8 cellular contexts compared by ENCODE assay signal in genomic region chr12:12081836-12082497, GRCh38. TPM values are rescaled to one million over a fixed set of nuclear protein-coding genes. Genes with fewer than 3 reads are reported as not detected.
DNase-seq lines count a peak whose midpoint lies in the region; ATAC-seq, FAIRE-seq and TF ChIP-seq lines count a peak whose summit lies in the region.

No MANE protein-coding gene starts in this region.

- DNase-seq in CD1c-positive myeloid dendritic cell (ENCODE audit: extremely low spot score), result peak; percentile 25
- peak; percentile 36 for DNase-seq in NCI-H2029 (lab: John Stamatoyannopoulos, UW)
- DNase-seq in astrocyte of the hippocampus (ENCODE audit: low read depth, low spot score), result peak; percentile 41
- no peak for DNase-seq in kidney
- no peak for DNase-seq in uterus

- no peaks in the 10 kb centered on the region for H3K27me3 ChIP-seq in uterus

- no peak for FAIRE-seq in kidney (lab: Jason Lieb, UNC)

- H3K4me3 ChIP-seq in kidney (ENCODE audit: low read length in 2 of 2) (no peak overlapping the region), uterus (no peak overlapping the region)

- TF ChIP-seq CTCF in kidney (IDR thresholded peaks at IDR 0.05; ENCODE audit: borderline replicate concordance, extremely low read depth, insufficient read depth), result peak; percentile 32
- TF ChIP-seq CTCF in uterus (IDR thresholded peaks at IDR 0.05), result peak in 3 of 4 experiments; percentile 22 to 52 (median 46)

- H3K9me3 ChIP-seq in kidney (ENCODE audit: control insufficient read depth in 1 of 2, low read length in 2 of 2), result no peaks in the 10 kb centered on the region
- H3K9me3 ChIP-seq in uterus, result no peaks in the 10 kb centered on the region

- no peaks in the 10 kb centered on the region for H3K36me3 ChIP-seq in kidney (ENCODE audit: control insufficient read depth in 1 of 2, insufficient read depth in 2 of 2, low read length in 2 of 2)
- H3K36me3 ChIP-seq in uterus, result no peaks in the 10 kb centered on the region

- no peaks in the 10 kb centered on the region for H3K4me1 ChIP-seq in kidney (ENCODE audit: control insufficient read depth in 1 of 2, insufficient read depth in 1 of 2, low read depth in 1 of 2, low read length in 2 of 2)
- H3K4me1 ChIP-seq in uterus, result no peaks in the 10 kb centered on the region

- no peak for TF ChIP-seq POLR2A in uterus (IDR thresholded peaks at IDR 0.05)

- H3K27ac ChIP-seq in kidney (ENCODE audit: low read depth in 2 of 2, low read length in 2 of 2), result peak overlapping the region; percentile 8
- H3K27ac ChIP-seq in uterus, result peak overlapping the region; percentile 55 to 60

- H3K9ac ChIP-seq in kidney (ENCODE audit: low read length in 2 of 2), result no peak overlapping the region

- intact Hi-C loops in kidney (cut with DNase I), result loop anchor here (10.0 kb wide), 1 partner anchor 253 kb away; no protein-coding TSS in a partner anchor
- intact Hi-C loops in uterus (cut with DNase I; ENCODE audit: low total_unique reads), result no loop called here

- peak; percentile 77 for ATAC-seq in GM19372 (IDR thresholded peaks at IDR 0.05; ENCODE audit: low read depth, unreplicated experiment)
- no peak for ATAC-seq in GM18520 (IDR thresholded peaks at IDR 0.05; ENCODE audit: unreplicated experiment)
- no peak for ATAC-seq in GM19035 (IDR thresholded peaks at IDR 0.05; ENCODE audit: unreplicated experiment)

RNA-seq across cellular contexts. Expression of gene BCL2L14, which starts 11.2 kb away (rescaled TPM):
- total RNA-seq in kidney (2.7 TPM), uterus (not detected)
- 2.2 TPM for polyA plus RNA-seq in kidney (ENCODE audit: insufficient read depth, low read depth, low replicate concordance)

Comparison
In these comparisons a context has a peak if more than half of its experiments do, and no peak if none do; other contexts are left out.
1. DNase-seq: peak in CD1c-positive myeloid dendritic cell (single experiment), NCI-H2029 (single experiment) and astrocyte of the hippocampus (single experiment); none in kidney (single experiment) and uterus (0 of 2).